ENCODE assay signal across 18 cellular contexts in the genomic region with DNA sequence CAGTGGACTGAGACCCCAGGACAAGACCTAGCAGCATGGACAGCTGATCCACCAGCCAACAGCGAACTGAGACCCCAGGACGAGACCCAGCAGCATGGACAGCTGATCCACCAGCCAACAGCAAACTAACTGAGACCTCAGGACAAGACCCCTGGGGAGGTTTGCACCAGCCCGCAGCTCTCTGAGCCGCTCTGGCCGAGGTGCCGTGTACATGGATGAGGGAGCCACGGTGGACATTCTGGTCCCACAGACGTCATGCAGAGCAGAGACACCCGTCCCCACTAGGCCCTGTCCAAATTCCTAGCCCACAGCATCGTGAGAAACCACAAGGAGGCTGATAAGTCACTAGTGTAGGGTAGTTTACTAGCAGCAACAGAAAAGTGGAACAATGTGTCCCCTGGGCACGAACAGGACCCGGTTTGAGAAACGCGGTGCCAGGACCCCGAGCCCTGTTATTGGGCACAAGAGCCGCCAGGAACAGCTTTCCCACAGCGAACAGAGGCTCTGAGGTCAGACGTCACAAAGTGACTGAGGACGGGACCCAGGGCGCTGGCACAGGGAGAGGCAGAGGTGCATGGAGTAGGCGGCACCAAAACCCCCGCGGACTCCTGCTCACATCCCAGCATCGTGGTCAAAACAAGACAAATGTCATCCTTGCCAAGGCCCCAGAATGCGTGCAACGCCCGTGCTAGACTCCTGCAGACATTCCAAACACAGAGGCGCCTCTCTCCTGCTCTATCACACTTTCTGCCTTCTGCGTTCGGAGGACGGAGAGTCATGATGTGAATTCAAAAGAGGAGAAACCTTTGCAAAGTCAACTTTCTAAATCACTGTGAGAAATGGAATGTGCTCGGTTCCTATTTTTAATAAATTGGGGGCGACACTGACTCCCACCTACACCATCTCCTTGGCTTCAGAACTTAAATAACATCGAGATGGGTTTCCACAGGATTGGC.
"Had no signal": no experiment of that assay in that cellular context is flagged by ENCODE, and none has a peak within 500 bp of the region (broad histone marks: within the 10 kb centered on the region; RNA-seq: fewer than 3 reads in every experiment).

No MANE protein-coding gene starts in this region.

- DNase-seq: activated B cell treated with CpG ODN at 0.5 μM for 24 hours; activated CD4-positive, alpha-beta T cell treated with anti-CD3 and anti-CD28 coated beads, Interleukin-2, amount 10 ng/mL, durations not matched to agents 7 days and 5 days; activated naive CD4-positive, alpha-beta T cell treated with Interleukin-2 at 50 U/mL for 16 hours; activated naive CD8-positive, alpha-beta T cell treated with anti-CD3 and anti-CD28 coated beads, Interleukin-2, amount 50 U/mL, for 24 hours; foreskin keratinocyte; left cardiac atrium; stimulated activated CD4-positive, alpha-beta T cell treated with anti-CD3 and anti-CD28 coated beads, Interleukin-2, amount 100 ng/mL, for 24 hours; stimulated activated naive CD8-positive, alpha-beta T cell treated with anti-CD3 and anti-CD28 coated beads, Interleukin-15, Interleukin-2, amounts not matched to agents 100 U/mL and 50 U/mL, for 24 hours; substantia nigra; T-helper 9 cell; trophoblast cell had no signal

- H3K4me1 ChIP-seq: ascending aorta, foreskin keratinocyte, parathyroid adenoma had no signal

- H3K9me3 Mint-ChIP-seq: activated B cell treated with CpG ODN at 0.5 μM for 24 hours; activated CD4-positive, alpha-beta T cell treated with anti-CD3 and anti-CD28 coated beads, Interleukin-2, amount 10 ng/mL, durations not matched to agents 7 days and 5 days; activated naive CD8-positive, alpha-beta T cell treated with anti-CD3 and anti-CD28 coated beads, Interleukin-2, amount 50 U/mL, for 24 hours; activated T-helper 1 cell treated with anti-CD3 and anti-CD28 coated beads, Interleukin-12 subunit alpha, Interleukin-12 subunit beta, Interleukin-2, Interleukin-4 antibody, amounts not matched to agents 30 ng/mL and 10 ng/mL and 1 ng/mL, durations not matched to agents 14 hours and 24 hours and 36 hours; natural killer cell treated with Interleukin-12 subunit alpha and Interleukin-12 subunit beta and Interleukin-15 and Interleukin-18, amount 100 ng/mL, for 72 hours had no signal

- H3K36me3 Mint-ChIP-seq: natural killer cell treated with Interleukin-12 subunit alpha and Interleukin-12 subunit beta and Interleukin-15 and Interleukin-18, amount 100 ng/mL, for 72 hours had no signal

- H3K27me3 Mint-ChIP-seq: activated naive CD8-positive, alpha-beta T cell treated with anti-CD3 and anti-CD28 coated beads, Interleukin-2, amount 50 U/mL, for 24 hours; natural killer cell treated with Interleukin-12 subunit alpha and Interleukin-12 subunit beta and Interleukin-15 and Interleukin-18, amount 100 ng/mL, for 72 hours had no signal

- H3K27me3 ChIP-seq: ascending aorta, foreskin keratinocyte had no signal

- H3K36me3 ChIP-seq: ascending aorta, neutrophil had no signal

- H3K9me3 ChIP-seq: ascending aorta, neutrophil had no signal

- H3K27ac Mint-ChIP-seq: activated B cell treated with CpG ODN at 0.5 μM for 24 hours; activated CD4-positive, alpha-beta T cell treated with anti-CD3 and anti-CD28 coated beads, Interleukin-2, amount 10 ng/mL, durations not matched to agents 7 days and 5 days; activated naive CD8-positive, alpha-beta T cell treated with anti-CD3 and anti-CD28 coated beads, Interleukin-2, amount 50 U/mL, for 24 hours; activated T-helper 1 cell treated with anti-CD3 and anti-CD28 coated beads, Interleukin-12 subunit alpha, Interleukin-12 subunit beta, Interleukin-2, Interleukin-4 antibody, amounts not matched to agents 30 ng/mL and 10 ng/mL and 1 ng/mL, durations not matched to agents 14 hours and 24 hours and 36 hours; natural killer cell treated with Interleukin-12 subunit alpha and Interleukin-12 subunit beta and Interleukin-15 and Interleukin-18, amount 100 ng/mL, for 72 hours had no signal

- H3K4me3 Mint-ChIP-seq: activated B cell treated with CpG ODN at 0.5 μM for 24 hours; activated CD4-positive, alpha-beta T cell treated with anti-CD3 and anti-CD28 coated beads, Interleukin-2, amount 10 ng/mL, durations not matched to agents 7 days and 5 days; activated naive CD8-positive, alpha-beta T cell treated with anti-CD3 and anti-CD28 coated beads, Interleukin-2, amount 50 U/mL, for 24 hours; activated T-helper 1 cell treated with anti-CD3 and anti-CD28 coated beads, Interleukin-12 subunit alpha, Interleukin-12 subunit beta, Interleukin-2, Interleukin-4 antibody, amounts not matched to agents 30 ng/mL and 10 ng/mL and 1 ng/mL, durations not matched to agents 14 hours and 24 hours and 36 hours; natural killer cell treated with Interleukin-12 subunit alpha and Interleukin-12 subunit beta and Interleukin-15 and Interleukin-18, amount 100 ng/mL, for 72 hours had no signal

- H3K27ac ChIP-seq: ascending aorta, foreskin keratinocyte, hepatocyte, neutrophil, parathyroid adenoma had no signal

- ATAC-seq: activated naive CD8-positive, alpha-beta T cell treated with anti-CD3 and anti-CD28 coated beads, Interleukin-2, amount 50 U/mL, for 24 hours; foreskin keratinocyte; left cardiac atrium; natural killer cell treated with Interleukin-12 subunit alpha and Interleukin-12 subunit beta and Interleukin-15 and Interleukin-18, amount 100 ng/mL, for 72 hours; stimulated activated naive CD8-positive, alpha-beta T cell treated with anti-CD3 and anti-CD28 coated beads, Interleukin-15, Interleukin-2, amounts not matched to agents 100 U/mL and 50 U/mL, for 24 hours had no signal

- H3K4me3 ChIP-seq: ascending aorta, hepatocyte, lung had no signal
